36 cellular contexts compared by ENCODE assay signal in genomic region chr17:27765353-27765752, GRCh38. TPM values are rescaled to one million over a fixed set of nuclear protein-coding genes. Genes with fewer than 3 reads are reported as not detected.
"Had no signal": no experiment of that assay in that cellular context is flagged by ENCODE, and none has a peak within 500 bp of the region (broad histone marks: within the 10 kb centered on the region; RNA-seq: fewer than 3 reads in every experiment).

No MANE protein-coding gene starts in this region.

- H3K27me3 ChIP-seq: MG63 had no signal

- H3K36me3 ChIP-seq: MG63 had no signal

- DNase-seq: Karpas-422, Kasumi-1, MG63, MM.1S, MV-4-11, NCI-H1048, NCI-H1092, NCI-H1092 treated with DMSO at 0.1 percent for 48 hours, NCI-H1105, NCI-H1105 treated with DMSO at 0.1 percent for 48 hours, NCI-H1417, NCI-H1417 treated with DMSO at 0.1 percent for 48 hours, NCI-H1436, NCI-H1436 treated with DMSO at 0.1 percent for 48 hours, NCI-H146, NCI-H187, NCI-H187 treated with DMSO at 0.1 percent for 48 hours, NCI-H1930, NCI-H2029, NCI-H2029 treated with DMSO at 0.1 percent for 48 hours, NCI-H2081, NCI-H2081 treated with DMSO at 0.1 percent for 48 hours, NCI-H2107, NCI-H2171, NCI-H2171 treated with DMSO at 0.1 percent for 48 hours, NCI-H2227 treated with DMSO at 0.1 percent for 48 hours, NCI-H226, NCI-H345, NCI-H446, NCI-H446 treated with DMSO at 0.1 percent for 48 hours, NCI-H510A, NCI-H524 had no signal

- H3K9me3 ChIP-seq: MG63 had no signal

- H3K4me3 ChIP-seq: MG63 had no signal

RNA-seq across cellular contexts. Expression of gene NOS2, which starts 35.0 kb away (rescaled TPM):
- total RNA-seq: LHCN-M2, M059J, MCF 10A, NCI-H460 had no signal
